In the genomic region with DNA sequence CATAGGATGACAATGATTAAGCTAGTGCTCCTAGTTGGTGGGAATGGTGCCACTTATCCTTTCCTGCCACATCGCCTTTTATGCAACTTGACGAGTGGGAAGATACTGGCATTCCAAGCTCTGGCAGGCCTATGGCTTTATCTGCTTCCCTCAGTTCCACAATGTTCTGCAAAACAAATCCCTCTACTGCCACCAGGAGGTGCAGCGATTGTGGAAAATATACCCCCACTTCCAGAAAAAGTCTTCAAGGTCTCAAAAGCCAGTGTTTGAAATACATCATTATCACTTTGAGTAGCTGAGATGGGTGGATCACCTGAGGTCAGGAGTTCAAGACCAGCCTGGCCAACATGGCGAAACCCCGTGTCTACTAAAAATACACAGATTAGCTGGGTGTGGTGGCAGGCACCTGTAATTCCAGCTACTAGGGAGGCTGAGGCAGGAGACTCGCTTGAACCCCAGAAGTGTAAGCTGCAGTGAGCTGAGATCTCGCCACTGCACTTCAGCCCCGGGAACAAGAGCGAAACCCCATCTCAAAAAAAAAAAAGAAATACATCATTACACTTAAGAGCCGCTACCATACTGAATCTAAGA, we compare ENCODE assay signal across 8 cellular contexts. TPM values are rescaled to one million over a fixed set of nuclear protein-coding genes. Genes with fewer than 3 reads are reported as not detected.
DNase-seq lines count a peak whose midpoint lies in the region; ATAC-seq and TF ChIP-seq lines count a peak whose summit lies in the region.

No MANE protein-coding gene starts in this region.

- no peaks in the 10 kb centered on the region; the same call in 1 of the 2 replicates for H3K9me3 ChIP-seq in MG63
- H3K9me3 ChIP-seq in WERI-Rb-1 (ENCODE audit: severe bottlenecking): no peaks in the 10 kb centered on the region

- ATAC-seq in omental fat pad (ENCODE audit: low FRiP score) (peak; percentile 39), GM21717 (IDR thresholded peaks at IDR 0.05; ENCODE audit: unreplicated experiment) (no peak)
- no peak for ATAC-seq in activated CD4-positive, CD25-positive, alpha-beta regulatory T cell treated with anti-CD3 and anti-CD28 coated beads, Interleukin-2, amount 50 U/mL, for 24 hours

- TF ChIP-seq CTCF in WERI-Rb-1 (IDR thresholded peaks at IDR 0.05; ENCODE audit: low read depth, low read length): peak; percentile 57
- TF ChIP-seq CTCF in fibroblast of pulmonary artery (IDR thresholded peaks at IDR 0.05; ENCODE audit: low read length, missing control alignments): peak; percentile 83
- peak in 1 of 3 donors; percentile 37 for TF ChIP-seq CTCF in omental fat pad (IDR thresholded peaks at IDR 0.05)

- DNase-seq in SKM-1 treated with dmso at 0.1 percent for 144 hours (lab: John Stamatoyannopoulos, UW; ENCODE audit: unreplicated experiment) (peak; percentile 40), SKM-1 (lab: John Stamatoyannopoulos, UW; ENCODE audit: unreplicated experiment) (no peak), MG63 (peak; percentile 55), WERI-Rb-1 (peak; percentile 54), fibroblast of pulmonary artery (ENCODE audit: low read depth) (peak; percentile 79), omental fat pad (ENCODE audit: low spot score) (no peak)

- no peak overlapping the region for H3K27ac ChIP-seq in WERI-Rb-1

- peaks cover 16% of the 10 kb centered on the region for H3K36me3 ChIP-seq in MG63
- peaks cover 8% of the 10 kb centered on the region for H3K36me3 ChIP-seq in WERI-Rb-1

- no peaks in the 10 kb centered on the region for H3K27me3 ChIP-seq in MG63
- H3K27me3 ChIP-seq in WERI-Rb-1 (ENCODE audit: insufficient read depth, low read depth, severe bottlenecking): no peaks in the 10 kb centered on the region

- H3K4me3 ChIP-seq in MG63 (no peak overlapping the region), WERI-Rb-1 (ENCODE audit: low read depth, low read length) (no peak overlapping the region), fibroblast of pulmonary artery (replicated peaks; ENCODE audit: low read depth, low read length) (no peak overlapping the region)

RNA-seq across cellular contexts. Expression of a gene that starts 3.4 kb away (rescaled TPM):
- total RNA-seq in MG63 (2014; rRNA removed; shearing (Covaris generic); ENCODE audit: low replicate concordance): 137 and 502 TPM in 2 replicates
- total RNA-seq in omental fat pad: 100 to 1,000 TPM in 2 of 4 donors, 10 to 100 TPM in 2; 83.9 to 123 (median 99.1) TPM

Comparison
In these comparisons a context has a peak if more than half of its experiments do, and no peak if none do; other contexts are left out.
1. DNase-seq: peak in SKM-1 treated with dmso at 0.1 percent for 144 hours (single experiment), MG63 (single experiment), WERI-Rb-1 (single experiment) and fibroblast of pulmonary artery (single experiment); none in SKM-1 (single experiment) and omental fat pad (single experiment).